ENCODE assay signal across 8 cellular contexts in the genomic region with DNA sequence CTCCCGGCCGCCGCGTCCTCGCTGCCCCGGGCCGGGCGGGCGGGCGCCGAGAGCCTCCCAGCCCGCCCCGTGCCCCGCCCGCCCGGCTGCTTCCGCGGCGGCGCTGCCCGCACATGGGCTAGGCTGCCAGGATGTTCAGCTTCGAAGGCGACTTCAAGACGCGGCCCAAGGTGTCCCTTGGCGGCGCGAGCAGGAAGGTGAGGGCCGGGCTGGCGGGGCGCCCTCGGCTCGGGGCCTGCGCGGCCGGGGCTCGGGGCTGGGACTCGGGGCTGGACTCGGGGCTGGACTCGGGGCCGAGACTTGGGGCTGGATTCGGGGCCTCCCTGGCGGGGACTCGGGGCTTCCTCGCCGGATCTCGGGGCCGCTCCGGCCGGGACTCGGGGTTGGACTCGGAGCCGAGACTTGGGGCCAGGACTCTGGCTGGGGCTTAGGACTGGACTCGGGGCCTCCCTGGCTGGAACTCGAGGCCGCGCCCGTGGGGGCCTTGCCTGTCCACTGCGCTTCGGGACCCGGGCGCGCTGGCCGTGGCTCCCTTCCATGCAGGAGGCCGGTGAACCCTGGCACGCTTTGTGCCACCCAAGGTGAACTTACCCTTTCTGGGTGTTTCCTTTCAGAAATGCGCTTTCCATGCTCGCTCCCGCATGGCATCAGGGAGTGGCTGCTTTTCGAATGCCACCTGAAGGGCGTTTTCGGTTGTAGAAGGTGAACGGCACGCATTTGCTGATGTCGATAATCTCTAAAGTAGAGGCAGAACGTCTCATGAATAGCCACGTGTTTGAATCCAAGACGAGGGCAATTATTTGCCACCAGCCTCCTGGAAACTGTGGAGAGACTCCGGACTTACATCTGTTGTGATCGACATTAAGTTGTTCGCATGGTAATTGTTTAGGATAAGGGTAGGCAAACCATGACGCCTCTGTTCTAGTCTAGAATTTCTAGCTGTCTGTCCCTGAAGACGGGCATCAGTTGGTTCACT. TPM values are rescaled to one million over a fixed set of nuclear protein-coding genes. Genes with fewer than 3 reads are reported as not detected.
DNase-seq lines count a peak whose midpoint lies in the region; ATAC-seq and TF ChIP-seq lines count a peak whose summit lies in the region.

No MANE protein-coding gene starts in this region.

- H3K27me3 Mint-ChIP-seq in activated T-cell treated with anti-CD3 and anti-CD28 coated beads, Interleukin-2, amount 50 U/mL, for 24 hours = no peaks in the 10 kb centered on the region

- peak overlapping the region; percentile 90 for H3K27ac Mint-ChIP-seq in activated T-cell treated with anti-CD3 and anti-CD28 coated beads, Interleukin-2, amount 50 U/mL, for 24 hours

- TF ChIP-seq CTCF in DOHH2 (IDR thresholded peaks at IDR 0.05; ENCODE audit: low read depth, low read length, poor library complexity, severe bottlenecking) (peak; percentile 17), fibroblast of lung (conservative IDR thresholded peaks at IDR 0.05 in 1 of 2, IDR thresholded peaks at IDR 0.05 in 1 of 2; ENCODE audit: low read depth in 1 of 2, low read length in 2 of 2) (no peak), osteoblast (IDR thresholded peaks at IDR 0.05; ENCODE audit: extremely low read depth, low read depth, low read length) (no peak), transverse colon (IDR thresholded peaks at IDR 0.05) (no peak)

- H3K9me3 Mint-ChIP-seq in activated T-cell treated with anti-CD3 and anti-CD28 coated beads, Interleukin-2, amount 50 U/mL, for 24 hours = no peaks in the 10 kb centered on the region

- peak; percentile 4 for TF ChIP-seq POLR2A in transverse colon (IDR thresholded peaks at IDR 0.05)

- H2AFZ ChIP-seq in fibroblast of lung (ENCODE audit: low read length) = peak overlapping the region; percentile 41
- H2AFZ ChIP-seq in osteoblast (ENCODE audit: low read length) = peak overlapping the region; percentile 35

- H3K4me3 ChIP-seq in DOHH2 (ENCODE audit: low read length) = peak overlapping the region; percentile 98
- H3K4me3 ChIP-seq in fibroblast of lung (replicated peaks in 1 of 4; ENCODE audit: control extremely low read depth in 1 of 4, insufficient read depth in 1 of 4, low read depth in 3 of 4, low read length in 4 of 4) = peak overlapping the region; percentile 83 to 99 (median 92)
- peak overlapping the region; percentile 77 for H3K4me3 ChIP-seq in osteoblast (ENCODE audit: insufficient read depth, low read length)
- peak overlapping the region; percentile 66 to 89 (median 77) for H3K4me3 ChIP-seq in transverse colon

- peak; percentile 57 for ATAC-seq in GM21786 (IDR thresholded peaks at IDR 0.05; ENCODE audit: unreplicated experiment)

- TF ChIP-seq EP300 in transverse colon (IDR thresholded peaks at IDR 0.05; ENCODE audit: low read depth) = no peak

- H3K9ac ChIP-seq in fibroblast of lung (ENCODE audit: insufficient read depth, low read length) = peak overlapping the region; percentile 82

- H3K4me1 ChIP-seq in DOHH2 (ENCODE audit: control insufficient read depth, low read length) (peaks cover 44% of the 10 kb centered on the region), fibroblast of lung (ENCODE audit: control insufficient read depth, extremely low read depth, insufficient read depth, low read length) (peaks cover 8% of the 10 kb centered on the region), osteoblast (ENCODE audit: insufficient read depth, low read length) (peaks cover 24% of the 10 kb centered on the region), transverse colon (peaks cover 17 to 26% (median 18%) of the 10 kb centered on the region in 4 donors)

- peak overlapping the region; percentile 78 for H3K27ac ChIP-seq in DOHH2 (ENCODE audit: low read depth, low read length)
- H3K27ac ChIP-seq in fibroblast of lung (ENCODE audit: insufficient read depth, low read length) = peak overlapping the region; percentile 82
- H3K27ac ChIP-seq in osteoblast (ENCODE audit: low read depth, low read length) = peak overlapping the region; percentile 63
- peak overlapping the region; percentile 93 to 99 (median 96) for H3K27ac ChIP-seq in transverse colon

- H3K4me3 Mint-ChIP-seq in activated T-cell treated with anti-CD3 and anti-CD28 coated beads, Interleukin-2, amount 50 U/mL, for 24 hours = peak overlapping the region; percentile 84

- intact Hi-C loops in transverse colon (cut with DNase I; ENCODE audit: low total_unique reads) = no loop called here

- peak; percentile 49 for DNase-seq in LoVo (ENCODE audit: low spot score)
- no peak for DNase-seq in activated T-cell treated with anti-CD3 and anti-CD28 coated beads, Interleukin-2, amount 50 U/mL, for 24 hours
- DNase-seq in fibroblast of lung (ENCODE audit: low read depth in 2 of 2) = peak; percentile 39 to 48
- DNase-seq in osteoblast (ENCODE audit: insufficient read length, low spot score, missing footprints) = peak; percentile 85
- peak; percentile 64 for DNase-seq in transverse colon
- no peak for DNase-seq in mesenteric fat pad (ENCODE audit: low spot score)

- no peaks in the 10 kb centered on the region for H3K9me3 ChIP-seq in DOHH2 (ENCODE audit: control insufficient read depth, insufficient read depth, low read length)
- no peaks in the 10 kb centered on the region for H3K9me3 ChIP-seq in fibroblast of lung (ENCODE audit: control insufficient read depth, insufficient read depth, low read depth, low read length)
- no peaks in the 10 kb centered on the region for H3K9me3 ChIP-seq in osteoblast (ENCODE audit: low read depth, low read length)
- no peaks in the 10 kb centered on the region for H3K9me3 ChIP-seq in transverse colon

- peaks cover 50% of the 10 kb centered on the region for H3K36me3 Mint-ChIP-seq in activated T-cell treated with anti-CD3 and anti-CD28 coated beads, Interleukin-2, amount 50 U/mL, for 24 hours (ENCODE audit: low read depth)

- 3% methylated on average over 36 of the region's 83 CpGs; no CpG with 5 or more reads in 1 of the 2 donors for WGBS in transverse colon (ENCODE audit: low coverage in 1 of 2), 2 donors

- H3K9me2 ChIP-seq in DOHH2 (replicated peaks; ENCODE audit: control insufficient read depth, low read length) = no peaks in the 10 kb centered on the region

- peaks cover 11% of the 10 kb centered on the region for H3F3A ChIP-seq in DOHH2 (ENCODE audit: control insufficient read depth, insufficient read depth)

- H4K20me1 ChIP-seq in DOHH2 (ENCODE audit: control insufficient read depth, insufficient read depth, low read depth, low read length) (peaks cover 42% of the 10 kb centered on the region), fibroblast of lung (ENCODE audit: control insufficient read depth, extremely low read depth, insufficient read depth, low read length) (peaks cover 2% of the 10 kb centered on the region), osteoblast (ENCODE audit: insufficient read depth, low read length) (peaks cover 47% of the 10 kb centered on the region)

- in situ Hi-C loops in transverse colon (cut with MboI; ENCODE audit: low pct_ligation_motif_present in 1 of 4, low pct_unique_long_range_greater_than_20kb in 1 of 4, low sequenced_read_pairs in 3 of 4) = loop anchor here in 3 of 4 donors (10.0 to 25.0 kb wide), 2 partner anchors 177 to 185 kb away; no protein-coding TSS in a partner anchor

- peaks cover 53% of the 10 kb centered on the region for H3K36me3 ChIP-seq in DOHH2 (ENCODE audit: control insufficient read depth, low read length)
- H3K36me3 ChIP-seq in fibroblast of lung (ENCODE audit: control insufficient read depth, insufficient read depth, low read length) = peaks cover 9% of the 10 kb centered on the region
- peaks cover 32% of the 10 kb centered on the region for H3K36me3 ChIP-seq in osteoblast (ENCODE audit: insufficient read depth, low read length)
- no peaks in the 10 kb centered on the region for H3K36me3 ChIP-seq in transverse colon

- H3K4me1 Mint-ChIP-seq in activated T-cell treated with anti-CD3 and anti-CD28 coated beads, Interleukin-2, amount 50 U/mL, for 24 hours (ENCODE audit: low read depth) = peaks cover 54% of the 10 kb centered on the region

- H3K79me2 ChIP-seq in DOHH2 (ENCODE audit: control insufficient read depth, low read length) = peaks cover 54% of the 10 kb centered on the region
- H3K79me2 ChIP-seq in fibroblast of lung (ENCODE audit: control insufficient read depth, insufficient read depth, low read length) = peaks cover 52% of the 10 kb centered on the region
- peaks cover 50% of the 10 kb centered on the region for H3K79me2 ChIP-seq in osteoblast (ENCODE audit: insufficient read depth, low read length)

- no peaks in the 10 kb centered on the region for H3K27me3 ChIP-seq in DOHH2 (ENCODE audit: control insufficient read depth, low read length)
- no peaks in the 10 kb centered on the region for H3K27me3 ChIP-seq in fibroblast of lung (ENCODE audit: control insufficient read depth, insufficient read depth, low read length)
- no peaks in the 10 kb centered on the region for H3K27me3 ChIP-seq in osteoblast (ENCODE audit: insufficient read depth, low read length)
- no peaks in the 10 kb centered on the region for H3K27me3 ChIP-seq in transverse colon

- H3K4me2 ChIP-seq in DOHH2 (ENCODE audit: low read length) = peak overlapping the region; percentile 68
- peak overlapping the region; percentile 99 for H3K4me2 ChIP-seq in fibroblast of lung (ENCODE audit: extremely low read depth, insufficient read depth, low read length)
- H3K4me2 ChIP-seq in osteoblast (ENCODE audit: insufficient read depth, low read length) = peak overlapping the region; percentile 90

RNA-seq across cellular contexts. Expression of a gene that starts 0.7 kb away (rescaled TPM):
- 75.5 and 91.0 TPM in 2 replicates for total RNA-seq in fibroblast of lung
- polyA plus RNA-seq in fibroblast of lung = 76.2 and 76.3 TPM in 2 replicates
- polyA plus RNA-seq in fibroblast of lung (2012) = 45.2 and 46.8 TPM in 2 replicates
- polyA minus RNA-seq in fibroblast of lung (ENCODE audit: low replicate concordance) = 44.7 and 61.3 TPM in 2 replicates
- total RNA-seq in osteoblast = 94.9 and 95.9 TPM in 2 replicates
- 10 to 100 TPM; 47.9 to 91.8 (median 66.2) TPM for total RNA-seq in transverse colon
- 75.3 TPM for total RNA-seq in mesenteric fat pad

Comparison
In these comparisons a context has a peak if more than half of its experiments do, and no peak if none do; other contexts are left out.
1. DNase-seq: peak in LoVo (single experiment), fibroblast of lung (2 of 2), osteoblast (single experiment) and transverse colon (single experiment); none in activated T-cell treated with anti-CD3 and anti-CD28 coated beads, Interleukin-2, amount 50 U/mL, for 24 hours (single experiment) and mesenteric fat pad (single experiment).
2. Peak in every context shown above with its lines, with median percentiles within 50 percentile points of each other: H3K27ac ChIP-seq, H3K4me2 ChIP-seq and H3K4me3 ChIP-seq.